ENCODE assay signal across 22 cellular contexts in genomic region chr18:62060820-62061219, GRCh38.
"Had no signal": no experiment of that assay in that cellular context is flagged by ENCODE, and none has a peak within 500 bp of the region (broad histone marks: within the 10 kb centered on the region; RNA-seq: fewer than 3 reads in every experiment).

No MANE protein-coding gene starts in this region.

- H3K36me3 ChIP-seq: right atrium auricular region, thoracic aorta, uterus had no signal

- ATAC-seq: activated T-cell treated with anti-CD3 and anti-CD28 coated beads, Interleukin-2, amount 50 U/mL, for 72 hours; gastroesophageal sphincter; heart left ventricle; psoas muscle had no signal

- FAIRE-seq: bronchial epithelial cell had no signal

- H3K4me3 ChIP-seq: gastroesophageal sphincter, heart left ventricle, left ventricle myocardium inferior, lung, psoas muscle, right atrium auricular region, spleen, thoracic aorta, uterus had no signal

- DNase-seq: activated CD4-positive, alpha-beta T cell treated with anti-CD3 and anti-CD28 coated beads for 4 hours; activated CD4-positive, alpha-beta T cell treated with anti-CD3 and anti-CD28 coated beads, Interleukin-2, amount 50 U/mL, for 4 hours; activated naive CD4-positive, alpha-beta T cell; activated T-cell treated with anti-CD3 and anti-CD28 coated beads for 4 hours; activated T-cell treated with anti-CD3 and anti-CD28 coated beads, Interleukin-2, amount 50 U/mL, for 72 hours; anterior cingulate cortex; effector CD8-positive, alpha-beta T cell; heart left ventricle; left ventricle myocardium inferior; mesendoderm; naive B cell; nucleus accumbens; psoas muscle; spleen; stimulated activated CD4-positive, alpha-beta T cell treated with anti-CD3 and anti-CD28 coated beads, Interleukin-2, amount 100 ng/mL, for 48 hours; stimulated activated naive CD4-positive, alpha-beta T cell treated with Interleukin-2 at 50 U/mL for 16 hours; uterus had no signal

- H3K4me1 ChIP-seq: gastroesophageal sphincter, heart left ventricle, left ventricle myocardium inferior, psoas muscle, right atrium auricular region, spleen, uterus had no signal

- H3K9me3 ChIP-seq: gastroesophageal sphincter, left ventricle myocardium inferior, psoas muscle, right atrium auricular region, thoracic aorta, uterus had no signal
